Comparison of ENCODE assay signal across 1 cellular context in the genomic region with DNA sequence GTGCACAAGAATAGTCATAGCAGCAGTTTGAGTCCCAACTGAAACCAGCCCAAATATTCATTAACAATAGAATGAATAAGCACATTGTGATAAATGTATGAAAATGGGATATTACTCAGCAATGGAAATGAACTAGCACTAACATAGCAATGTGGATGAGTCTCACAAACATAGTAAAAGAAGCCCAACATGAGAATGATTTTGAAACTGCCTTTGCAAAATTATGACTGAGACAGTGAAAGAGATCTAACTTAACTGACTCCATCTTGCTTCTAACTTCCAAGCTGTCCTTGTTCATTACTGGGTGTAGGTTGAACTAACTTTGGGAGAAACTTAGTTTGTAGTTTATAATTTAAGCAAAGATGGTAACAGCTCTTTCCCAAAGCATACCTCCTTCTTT.
TF ChIP-seq lines count a peak whose summit lies in the region.

No MANE protein-coding gene starts in this region.

TF ChIP-seq in IMR-90, 13 proteins besides CTCF, POLR2A, EP300 and RAD21:
- no peak for TF ChIP-seq BHLHE40 (IDR thresholded peaks at IDR 0.05; ENCODE audit: low read depth, low read length)
- no peak for TF ChIP-seq RFX5 (IDR thresholded peaks at IDR 0.05; ENCODE audit: low read depth, low read length)
- TF ChIP-seq CEBPB (IDR thresholded peaks at IDR 0.05; ENCODE audit: low read depth, low read length) = no peak
- no peak for TF ChIP-seq CHD1 (IDR thresholded peaks at IDR 0.05; ENCODE audit: low read depth, low read length)
- no peak for TF ChIP-seq FOS (IDR thresholded peaks at IDR 0.05; ENCODE audit: low read depth, low read length)
- no peak for TF ChIP-seq NFE2L2 (IDR thresholded peaks at IDR 0.05; ENCODE audit: low read depth, low read length)
- TF ChIP-seq SMC3 (IDR thresholded peaks at IDR 0.05; ENCODE audit: low read depth, low read length) = no peak
- TF ChIP-seq MAZ (IDR thresholded peaks at IDR 0.05; ENCODE audit: borderline replicate concordance, low read depth, low read length) = no peak
- no peak for TF ChIP-seq MXI1 (IDR thresholded peaks at IDR 0.05; ENCODE audit: borderline replicate concordance, low read depth, low read length)
- TF ChIP-seq RCOR1 (IDR thresholded peaks at IDR 0.05; ENCODE audit: insufficient replicate concordance, low read length) = no peak
- TF ChIP-seq, protein P1, sequence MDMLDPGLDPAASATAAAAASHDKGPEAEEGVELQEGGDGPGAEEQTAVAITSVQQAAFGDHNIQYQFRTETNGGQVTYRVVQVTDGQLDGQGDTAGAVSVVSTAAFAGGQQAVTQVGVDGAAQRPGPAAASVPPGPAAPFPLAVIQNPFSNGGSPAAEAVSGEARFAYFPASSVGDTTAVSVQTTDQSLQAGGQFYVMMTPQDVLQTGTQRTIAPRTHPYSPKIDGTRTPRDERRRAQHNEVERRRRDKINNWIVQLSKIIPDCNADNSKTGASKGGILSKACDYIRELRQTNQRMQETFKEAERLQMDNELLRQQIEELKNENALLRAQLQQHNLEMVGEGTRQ (IDR thresholded peaks at IDR 0.05; ENCODE audit: low read depth, low read length) = no peak
- no peak for TF ChIP-seq ELK1 (IDR thresholded peaks at IDR 0.05; ENCODE audit: borderline replicate concordance, low read depth, low read length)
- TF ChIP-seq MAFK (IDR thresholded peaks at IDR 0.05; ENCODE audit: low read depth, low read length) = no peak
TF ChIP-seq in IMR-90: peak in this region for 0.
